8 cellular contexts compared by ENCODE assay signal in genomic region chr5:135565691-135566421, GRCh38. TPM values are rescaled to one million over a fixed set of nuclear protein-coding genes. Genes with fewer than 3 reads are reported as not detected.
DNase-seq lines count a peak whose midpoint lies in the region.

No MANE protein-coding gene starts in this region.

- peaks cover 7% of the 10 kb centered on the region for H3K27me3 Mint-ChIP-seq in T-helper 2 cell treated with Interferon-gamma antibody and Interleukin-4, amounts not matched to agents 5 μg/mL and 100 μg/mL, for 36 hours (ENCODE audit: low read depth)

- peaks cover 25% of the 10 kb centered on the region for H3K27me3 ChIP-seq in iPS-18a (ENCODE audit: control insufficient read depth, insufficient read depth, low read length)

- peaks cover 26% of the 10 kb centered on the region for H3K4me1 ChIP-seq in iPS-18a (ENCODE audit: control insufficient read depth, low read depth, low read length)

- peak; percentile 46 for DNase-seq in NCI-H345 (lab: John Stamatoyannopoulos, UW)
- DNase-seq in NCI-H345 treated with DMSO at 0.1 percent for 48 hours (lab: John Stamatoyannopoulos, UW; ENCODE audit: unreplicated experiment): no peak
- peak; percentile 48 for DNase-seq in M059J (ENCODE audit: low read depth)
- DNase-seq in T-helper 2 cell treated with Interferon-gamma antibody and Interleukin-4, amounts not matched to agents 5 μg/mL and 100 μg/mL, for 36 hours (ENCODE audit: low spot score): peak; percentile 42
- DNase-seq in astrocyte of the hippocampus (ENCODE audit: low read depth, low spot score): peak; percentile 70
- peak; percentile 32 to 59 for DNase-seq in stimulated activated CD4-positive, alpha-beta T cell treated with anti-CD3 and anti-CD28 coated beads, Interleukin-15, amount 100 ng/mL, for 1 hour (ENCODE audit: low read depth in 1 of 2, low spot score in 1 of 2)
- DNase-seq in DMS114 treated with DMSO at 0.1 percent for 48 hours (lab: John Stamatoyannopoulos, UW; ENCODE audit: unreplicated experiment): no peak

- no peaks in the 10 kb centered on the region for H3K36me3 Mint-ChIP-seq in T-helper 2 cell treated with Interferon-gamma antibody and Interleukin-4, amounts not matched to agents 5 μg/mL and 100 μg/mL, for 36 hours (ENCODE audit: low read depth)

- no peak overlapping the region for H3K27ac Mint-ChIP-seq in T-helper 2 cell treated with Interferon-gamma antibody and Interleukin-4, amounts not matched to agents 5 μg/mL and 100 μg/mL, for 36 hours

- H3K9ac ChIP-seq in iPS-18a (ENCODE audit: low read length): no peak overlapping the region

- H3K9me3 Mint-ChIP-seq in T-helper 2 cell treated with Interferon-gamma antibody and Interleukin-4, amounts not matched to agents 5 μg/mL and 100 μg/mL, for 36 hours: no peaks in the 10 kb centered on the region

- H3K4me3 Mint-ChIP-seq in T-helper 2 cell treated with Interferon-gamma antibody and Interleukin-4, amounts not matched to agents 5 μg/mL and 100 μg/mL, for 36 hours: no peak overlapping the region

- peaks cover 1% of the 10 kb centered on the region for H3K4me1 Mint-ChIP-seq in T-helper 2 cell treated with Interferon-gamma antibody and Interleukin-4, amounts not matched to agents 5 μg/mL and 100 μg/mL, for 36 hours (ENCODE audit: low read depth)

- H3K9me3 ChIP-seq in iPS-18a (ENCODE audit: control insufficient read depth, low read depth, low read length): no peaks in the 10 kb centered on the region

- H3K27ac ChIP-seq in iPS-18a (ENCODE audit: low read length): no peak overlapping the region

- no peaks in the 10 kb centered on the region for H3K36me3 ChIP-seq in iPS-18a (ENCODE audit: control insufficient read depth, low read depth, low read length)

- H3K4me3 ChIP-seq in iPS-18a (ENCODE audit: low read length): peak overlapping the region; percentile 6

RNA-seq across cellular contexts. Expression of gene CXCL14, which starts 12.9 kb away (rescaled TPM):
- total RNA-seq in M059J (2014; rRNA removed; shearing (Covaris generic)): 0.62 TPM in 1 of 2 replicates, not detected in the other

RNA-seq across cellular contexts. Expression of gene NEUROG1, which starts 30.1 kb away (rescaled TPM):
- total RNA-seq in M059J (2014; rRNA removed; shearing (Covaris generic)): not detected in 2 replicates

Comparison
In these comparisons a context has a peak if more than half of its experiments do, and no peak if none do; other contexts are left out.
1. DNase-seq: peak in NCI-H345 (single experiment), M059J (single experiment), T-helper 2 cell treated with Interferon-gamma antibody and Interleukin-4, amounts not matched to agents 5 μg/mL and 100 μg/mL, for 36 hours (single experiment), astrocyte of the hippocampus (single experiment) and stimulated activated CD4-positive, alpha-beta T cell treated with anti-CD3 and anti-CD28 coated beads, Interleukin-15, amount 100 ng/mL, for 1 hour (2 of 2); none in NCI-H345 treated with DMSO at 0.1 percent for 48 hours (single experiment) and DMS114 treated with DMSO at 0.1 percent for 48 hours (single experiment).